Comparison of ENCODE assay signal across 14 cellular contexts in genomic region chr3:82496890-82497560, GRCh38.
DNase-seq lines count a peak whose midpoint lies in the region; ATAC-seq, FAIRE-seq and TF ChIP-seq lines count a peak whose summit lies in the region.
"Had no signal": no experiment of that assay in that cellular context is flagged by ENCODE, and none has a peak within 500 bp of the region (broad histone marks: within the 10 kb centered on the region; RNA-seq: fewer than 3 reads in every experiment).

No MANE protein-coding gene starts in this region.

- H3K27ac ChIP-seq in VCaP: no peak overlapping the region
- no peak overlapping the region for H3K27ac ChIP-seq in HepG2 (ENCODE audit: extremely low read length, insufficient read depth, low read length)
- no peak overlapping the region for H3K27ac ChIP-seq in heart right ventricle
- H3K27ac ChIP-seq: right lobe of liver, vagina had no signal

- WGBS in HepG2 (ENCODE audit: low lambda C conversion rate): 24% methylated on average over 8 of the region's 8 CpGs
- WGBS in heart right ventricle, 2 donors: 51 to 56% methylated on average over 8 of the region's 8 CpGs

- TF ChIP-seq EP300 in HepG2 (IDR thresholded peaks at IDR 0.05; ENCODE audit: low read depth in 2 of 2, low read length in 2 of 2): no peak
- TF ChIP-seq EP300 in HepG2 (CRISPR knock-in tag; IDR thresholded peaks at IDR 0.05; ENCODE audit: borderline replicate concordance): no peak

- no peaks in the 10 kb centered on the region for H3K4me1 ChIP-seq in HepG2 (ENCODE audit: insufficient read depth, low read length)
- no peaks in the 10 kb centered on the region for H3K4me1 ChIP-seq in heart right ventricle
- H3K4me1 ChIP-seq: right lobe of liver, vagina had no signal

- H4K20me1 ChIP-seq in HepG2 (ENCODE audit: insufficient read depth, low read length): no peaks in the 10 kb centered on the region

- no peak overlapping the region for H3K27ac Mint-ChIP-seq in naive thymus-derived CD8-positive, alpha-beta T cell
- H3K27ac Mint-ChIP-seq in HFFc6: no peak overlapping the region
- H3K27ac Mint-ChIP-seq: T-helper 17 cell had no signal

- FAIRE-seq in HepG2 (lab: Jason Lieb, UNC): no peak
- FAIRE-seq: GM19239 had no signal

- peak; percentile 75 for ATAC-seq in HepG2
- no peak for ATAC-seq in heart right ventricle
- ATAC-seq in naive thymus-derived CD8-positive, alpha-beta T cell: no peak
- ATAC-seq in GM21786 (IDR thresholded peaks at IDR 0.05; ENCODE audit: unreplicated experiment): no peak
- ATAC-seq: T-helper 17 cell had no signal

- H3K36me3 Mint-ChIP-seq in naive thymus-derived CD8-positive, alpha-beta T cell: no peaks in the 10 kb centered on the region
- no peaks in the 10 kb centered on the region for H3K36me3 Mint-ChIP-seq in HFFc6 (ENCODE audit: low read depth)

- no peaks in the 10 kb centered on the region for H3K27me3 Mint-ChIP-seq in naive thymus-derived CD8-positive, alpha-beta T cell
- no peaks in the 10 kb centered on the region for H3K27me3 Mint-ChIP-seq in HFFc6 (ENCODE audit: insufficient read depth)
- H3K27me3 Mint-ChIP-seq: T-helper 17 cell had no signal

- H3K4me1 Mint-ChIP-seq in naive thymus-derived CD8-positive, alpha-beta T cell: no peaks in the 10 kb centered on the region
- no peaks in the 10 kb centered on the region for H3K4me1 Mint-ChIP-seq in HFFc6 (ENCODE audit: low read depth)
- H3K4me1 Mint-ChIP-seq: T-helper 17 cell had no signal

- H3K4me3 Mint-ChIP-seq in naive thymus-derived CD8-positive, alpha-beta T cell: no peak overlapping the region
- no peak overlapping the region for H3K4me3 Mint-ChIP-seq in HFFc6
- H3K4me3 Mint-ChIP-seq: T-helper 17 cell had no signal

- no peak overlapping the region for H3K4me2 ChIP-seq in HepG2 (ENCODE audit: low read depth, low read length)

- TF ChIP-seq CTCF in VCaP (conservative IDR thresholded peaks at IDR 0.05) (peak; percentile 67), HepG2 (CRISPR knock-in tag; IDR thresholded peaks at IDR 0.05) (peak; percentile 47), heart right ventricle (IDR thresholded peaks at IDR 0.05) (peak in 2 of 9 donors; percentile 13 to 16), HFFc6 (IDR thresholded peaks at IDR 0.05) (no peak)

- no peaks in the 10 kb centered on the region for H3K79me2 ChIP-seq in HepG2 (ENCODE audit: insufficient read depth, low read length)

- CTCF ChIA-PET in HepG2 (lab: Yijun Ruan, JAX; ENCODE audit: low intra/inter-chr PET ratio, low total read pairs): no interaction called here

- POLR2A ChIA-PET in HepG2 (lab: Yijun Ruan, JAX): no interaction called here
- POLR2A ChIA-PET in naive thymus-derived CD8-positive, alpha-beta T cell (lab: Charles Lee): no interaction called here

- TF ChIP-seq POLR2A in HepG2 (IDR thresholded peaks at IDR 0.05; ENCODE audit: insufficient read depth in 1 of 2, low read depth in 2 of 2, low read length in 2 of 2): no peak

- H3K9me3 Mint-ChIP-seq in naive thymus-derived CD8-positive, alpha-beta T cell: peaks cover 0 to 8% (median 4%) of the 10 kb centered on the region in 9 donors
- peaks cover 36% of the 10 kb centered on the region for H3K9me3 Mint-ChIP-seq in HFFc6

- DNase-seq in ELR (ENCODE audit: low read depth) (peak; percentile 23), HuH-7 (ENCODE audit: low spot score) (peak; percentile 4), HepG2 (ENCODE audit: low spot score) (peak; percentile 38), heart right ventricle (no peak), HFFc6 (no peak)
- no peak for DNase-seq in naive thymus-derived CD8-positive, alpha-beta T cell
- DNase-seq: NCI-H510A treated with DMSO at 0.1 percent for 48 hours, right lobe of liver, T-helper 17 cell had no signal

- no TSS peak for BruUV-seq in HepG2 (replicated peaks; lab: Mats Ljungman, UMichigan)

- H2AFZ ChIP-seq in HepG2 (ENCODE audit: low read length): no peak overlapping the region

- in situ Hi-C loops in HepG2 (cut with HindIII; ENCODE audit: extremely low pct_ligation_motif_present, low pct_unique_long_range_greater_than_20kb): no loop called here

- no peaks in the 10 kb centered on the region for H3K36me3 ChIP-seq in HepG2 (replicated peaks in 1 of 2; ENCODE audit: control insufficient read depth in 1 of 2, insufficient read depth in 2 of 2, low read length in 2 of 2)
- H3K36me3 ChIP-seq in heart right ventricle: no peaks in the 10 kb centered on the region
- H3K36me3 ChIP-seq: right lobe of liver, vagina had no signal

- intact Hi-C loops in HepG2 (cut with micrococcal nuclease; ENCODE audit: unreplicated experiment) (loop anchor here (1.0 to 5.0 kb wide), 2 partner anchors 210 to 1025 kb away; no protein-coding TSS in a partner anchor), heart right ventricle (cut with DNase I) (no loop called here)

- TF ChIP-seq RAD21 in HepG2 (CRISPR knock-in tag; IDR thresholded peaks at IDR 0.05): no peak

- H3K4me3 ChIP-seq in HepG2 (replicated peaks in 1 of 3; ENCODE audit: insufficient read depth in 1 of 3, low read depth in 2 of 3, low read length in 3 of 3): no peak overlapping the region
- no peak overlapping the region for H3K4me3 ChIP-seq in heart right ventricle
- H3K4me3 ChIP-seq: lung, right lobe of liver, vagina had no signal

- H3K27me3 ChIP-seq in HepG2 (ENCODE audit: control insufficient read depth in 1 of 2, insufficient read depth in 2 of 2, low read length in 2 of 2) (no peaks in the 10 kb centered on the region), heart right ventricle (no peaks in the 10 kb centered on the region)
- H3K27me3 ChIP-seq: right lobe of liver, vagina had no signal

- H3K9me3 ChIP-seq in HepG2 (ENCODE audit: low read length): no peaks in the 10 kb centered on the region
- H3K9me3 ChIP-seq in heart right ventricle: no peaks in the 10 kb centered on the region
- H3K9me3 ChIP-seq: right lobe of liver, vagina had no signal

- H3K9ac ChIP-seq in HepG2 (ENCODE audit: insufficient read depth, low read depth, low read length): no peak overlapping the region

TF ChIP-seq in HepG2, 621 proteins besides CTCF, POLR2A, EP300 and RAD21:
- TF ChIP-seq SMC3 (IDR thresholded peaks at IDR 0.05; ENCODE audit: low read length) (peak; percentile 63), STAG1 (CRISPR knock-in tag; IDR thresholded peaks at IDR 0.05) (peak; percentile 61)
- TF ChIP-seq, protein P1, sequence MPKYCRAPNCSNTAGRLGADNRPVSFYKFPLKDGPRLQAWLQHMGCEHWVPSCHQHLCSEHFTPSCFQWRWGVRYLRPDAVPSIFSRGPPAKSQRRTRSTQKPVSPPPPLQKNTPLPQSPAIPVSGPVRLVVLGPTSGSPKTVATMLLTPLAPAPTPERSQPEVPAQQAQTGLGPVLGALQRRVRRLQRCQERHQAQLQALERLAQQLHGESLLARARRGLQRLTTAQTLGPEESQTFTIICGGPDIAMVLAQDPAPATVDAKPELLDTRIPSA (CRISPR knock-in tag; IDR thresholded peaks at IDR 0.05; ENCODE audit: borderline replicate concordance): no peak
TF ChIP-seq in HepG2: peak in this region for 2.

Comparison
In these comparisons a context has a peak if more than half of its experiments do, and no peak if none do; other contexts are left out.
1. DNase-seq: peak in ELR (single experiment), HuH-7 (single experiment) and HepG2 (single experiment); none in heart right ventricle (0 of 2), naive thymus-derived CD8-positive, alpha-beta T cell (0 of 10) and HFFc6 (single experiment).